Comparison of ENCODE assay signal across 1 cellular context in genomic region chr6:17394192-17394611, GRCh38.
TF ChIP-seq lines count a peak whose summit lies in the region.

No MANE protein-coding gene starts in this region.

TF ChIP-seq in HEK293, 187 proteins besides CTCF, POLR2A, EP300 and RAD21 (continued from another document and continues in another):
- TF ChIP-seq ZNF114 (tag by site-specific recombination; IDR thresholded peaks at IDR 0.05) (no peak), MEIS1 (CRISPR knock-in tag; IDR thresholded peaks at IDR 0.05; ENCODE audit: borderline replicate concordance) (no peak), ZNF174 (tag by site-specific recombination; IDR thresholded peaks at IDR 0.05) (no peak), ZFP41 (tag by site-specific recombination; IDR thresholded peaks at IDR 0.05; ENCODE audit: borderline replicate concordance) (no peak), ZBTB1 (tag by site-specific recombination; IDR thresholded peaks at IDR 0.05) (no peak), ZNF221 (tag by site-specific recombination; IDR thresholded peaks at IDR 0.05; ENCODE audit: borderline replicate concordance) (no peak), ZBTB11 (tag by site-specific recombination; conservative IDR thresholded peaks at IDR 0.05; ENCODE audit: low read depth) (no peak), KLF10 (tag by site-specific recombination; IDR thresholded peaks at IDR 0.05) (no peak), ZNF626 (tag by site-specific recombination; IDR thresholded peaks at IDR 0.05) (no peak), ZNF398 (tag by site-specific recombination; IDR thresholded peaks at IDR 0.05) (no peak), ZBTB21 (tag by site-specific recombination; IDR thresholded peaks at IDR 0.05) (no peak), ZNF660 (tag by site-specific recombination; IDR thresholded peaks at IDR 0.05) (0 out of 2 replicates have a peak, but pooled peaks have one; percentile 16), ZNF629 (tag by site-specific recombination; IDR thresholded peaks at IDR 0.05) (peak; percentile 25; the same call in 1 of the 2 replicates), ZNF488 (tag by site-specific recombination; IDR thresholded peaks at IDR 0.05) (no peak), AEBP2 (tag by site-specific recombination; IDR thresholded peaks at IDR 0.05; ENCODE audit: borderline replicate concordance) (no peak), SALL2 (tag by site-specific recombination; IDR thresholded peaks at IDR 0.05; ENCODE audit: borderline replicate concordance) (no peak), ATF2 (tag by site-specific recombination; IDR thresholded peaks at IDR 0.05; ENCODE audit: low read depth) (no peak), ZNF112 (tag by site-specific recombination; IDR thresholded peaks at IDR 0.05) (no peak), ZNF513 (tag by site-specific recombination; IDR thresholded peaks at IDR 0.05) (no peak), ZNF664 (tag by site-specific recombination; IDR thresholded peaks at IDR 0.05) (no peak), ZNF157 (tag by site-specific recombination; IDR thresholded peaks at IDR 0.05) (no peak), OVOL3 (tag by site-specific recombination; IDR thresholded peaks at IDR 0.05) (no peak), ZNF785 (tag by site-specific recombination; IDR thresholded peaks at IDR 0.05) (no peak), YY2 (tag by site-specific recombination; IDR thresholded peaks at IDR 0.05) (no peak), ZNF266 (tag by site-specific recombination; IDR thresholded peaks at IDR 0.05; ENCODE audit: low read depth) (no peak), ZNF768 (tag by site-specific recombination; IDR thresholded peaks at IDR 0.05) (no peak), MZF1 (tag by site-specific recombination; IDR thresholded peaks at IDR 0.05; ENCODE audit: borderline replicate concordance) (no peak), ZNF792 (tag by site-specific recombination; IDR thresholded peaks at IDR 0.05) (no peak), KLF8 (tag by site-specific recombination; IDR thresholded peaks at IDR 0.05) (peak; percentile 40; the same call in 1 of the 2 replicates), ZNF654 (tag by site-specific recombination; IDR thresholded peaks at IDR 0.05; ENCODE audit: low read depth) (no peak), SCRT2 (tag by site-specific recombination; IDR thresholded peaks at IDR 0.05) (no peak), BCL11A (tag by site-specific recombination; IDR thresholded peaks at IDR 0.05; ENCODE audit: low read depth) (no peak), GLIS2 (tag by site-specific recombination; IDR thresholded peaks at IDR 0.05) (no peak), GLIS1 (tag by site-specific recombination; IDR thresholded peaks at IDR 0.05) (peak; percentile 21; the same call in 1 of the 2 replicates), ZNF26 (tag by site-specific recombination; IDR thresholded peaks at IDR 0.05) (no peak), ZNF10 (tag by site-specific recombination; IDR thresholded peaks at IDR 0.05) (no peak), ZNF121 (tag by site-specific recombination; IDR thresholded peaks at IDR 0.05) (no peak), GLI2 (tag by site-specific recombination; IDR thresholded peaks at IDR 0.05; ENCODE audit: borderline replicate concordance, low read depth) (no peak), TRIM28 (IDR thresholded peaks at IDR 0.05; ENCODE audit: borderline replicate concordance, low read length) (0 out of 2 replicates have a peak, but pooled peaks have one; percentile 32), ZSCAN23 (tag by site-specific recombination; IDR thresholded peaks at IDR 0.05) (no peak), ZNF138 (tag by site-specific recombination; IDR thresholded peaks at IDR 0.05; ENCODE audit: borderline replicate concordance) (no peak), ZNF555 (tag by site-specific recombination; conservative IDR thresholded peaks at IDR 0.05) (no peak), ZNF132 (tag by site-specific recombination; IDR thresholded peaks at IDR 0.05; ENCODE audit: borderline replicate concordance) (no peak), ZNF248 (tag by site-specific recombination; IDR thresholded peaks at IDR 0.05) (no peak), IKZF3 (tag by site-specific recombination; IDR thresholded peaks at IDR 0.05) (no peak), ZNF280D (tag by site-specific recombination; IDR thresholded peaks at IDR 0.05) (no peak), ZBTB20 (tag by site-specific recombination; IDR thresholded peaks at IDR 0.05) (no peak), ZNF791 (tag by site-specific recombination; IDR thresholded peaks at IDR 0.05) (no peak), BCL11B (tag by site-specific recombination; IDR thresholded peaks at IDR 0.05; ENCODE audit: low read depth) (no peak), ZNF449 (tag by site-specific recombination; IDR thresholded peaks at IDR 0.05) (no peak), ZNF701 (tag by site-specific recombination; IDR thresholded peaks at IDR 0.05) (no peak), KLF1 (tag by site-specific recombination; IDR thresholded peaks at IDR 0.05) (no peak), ZBTB7A (tag by site-specific recombination; IDR thresholded peaks at IDR 0.05; ENCODE audit: low read depth) (no peak), ZBTB17 (tag by site-specific recombination; IDR thresholded peaks at IDR 0.05) (no peak)
